ENCODE assay signal across 8 cellular contexts in the genomic region with DNA sequence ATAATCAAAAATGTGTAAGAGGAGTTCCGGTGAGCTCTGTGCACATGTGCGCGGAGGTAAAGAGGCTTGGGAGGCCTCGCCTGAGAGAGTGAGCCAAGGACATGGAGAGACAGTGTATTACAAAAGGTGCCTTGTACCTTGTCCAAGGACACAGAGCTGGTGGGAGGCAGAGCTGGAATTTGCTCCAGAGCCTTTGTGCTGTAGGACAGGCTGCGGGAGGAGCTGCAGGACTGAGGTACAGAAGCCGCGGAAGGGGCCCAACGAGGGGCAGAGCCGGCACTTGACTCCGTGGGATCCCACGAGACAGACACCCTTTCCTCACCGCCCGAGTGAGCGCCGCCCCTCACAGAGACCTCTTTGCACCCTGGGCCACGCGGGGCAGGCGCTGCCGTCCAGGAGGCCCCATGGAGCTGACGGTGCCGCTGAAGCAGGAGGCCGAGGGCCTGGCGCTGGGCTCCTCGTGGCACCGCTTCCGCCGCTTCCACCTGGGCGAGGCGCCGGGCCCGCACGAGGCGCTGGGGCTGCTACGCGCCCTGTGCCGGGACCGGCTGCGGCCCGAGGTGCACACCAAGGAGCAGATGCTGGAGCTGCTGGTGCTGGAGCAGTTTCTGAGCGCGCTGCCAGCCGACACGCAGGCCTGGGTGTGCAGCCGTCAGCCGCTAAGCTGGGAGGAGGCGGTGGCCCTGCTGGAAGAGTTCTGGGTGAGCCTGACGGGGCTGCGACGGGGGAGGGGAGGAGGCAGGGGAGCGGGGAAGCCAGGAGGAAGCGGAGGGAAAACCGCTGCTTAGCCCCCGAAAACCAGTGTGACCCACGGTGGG.
DNase-seq lines count a peak whose midpoint lies in the region; ATAC-seq and TF ChIP-seq lines count a peak whose summit lies in the region.

No MANE protein-coding gene starts in this region.

- CTCF ChIA-PET in AG04450 (lab: Charles Lee) = interaction anchor here (0.6 kb wide), 1 partner anchor 74 kb away, joined by 3 read pairs; no protein-coding TSS in a partner anchor

- no peaks in the 10 kb centered on the region for H3K4me1 ChIP-seq in endocrine pancreas (ENCODE audit: control insufficient read depth, insufficient read depth, low read length)
- H3K4me1 ChIP-seq in transverse colon = peaks cover 0 to 7% (median 2%) of the 10 kb centered on the region in 4 donors

- ATAC-seq in HG03460 (IDR thresholded peaks at IDR 0.05; ENCODE audit: unreplicated experiment) = no peak
- no peak for ATAC-seq in HG02588 (IDR thresholded peaks at IDR 0.05; ENCODE audit: unreplicated experiment)
- ATAC-seq in left colon = no peak

- in situ Hi-C loops in transverse colon (cut with MboI; ENCODE audit: low pct_ligation_motif_present in 1 of 4, low pct_unique_long_range_greater_than_20kb in 1 of 4, low sequenced_read_pairs in 3 of 4) = no loop called here

- intact Hi-C loops in transverse colon (cut with DNase I; ENCODE audit: low total_unique reads) (no loop called here), left colon (cut with DNase I, micrococcal nuclease) (no loop called here)

- no peak for DNase-seq in AG04450 (ENCODE audit: low read depth, low spot score)
- DNase-seq in NCI-H2029 (lab: John Stamatoyannopoulos, UW) = peak; percentile 19
- peak; percentile 33 for DNase-seq in mucosa of gallbladder (ENCODE audit: low spot score)
- no peak for DNase-seq in transverse colon
- no peak for DNase-seq in left colon

- no peak for TF ChIP-seq EP300 in transverse colon (IDR thresholded peaks at IDR 0.05; ENCODE audit: low read depth)

- H3K9ac ChIP-seq in endocrine pancreas (ENCODE audit: control insufficient read depth, insufficient read depth, low read length) = peak overlapping the region; percentile 90

- H3K36me3 ChIP-seq in endocrine pancreas (ENCODE audit: control insufficient read depth, insufficient read depth, low read length) (no peaks in the 10 kb centered on the region), transverse colon (no peaks in the 10 kb centered on the region)

- POLR2A ChIA-PET in AG04450 (lab: Yijun Ruan, JAX) = interaction anchor here (0.7 kb wide), 1 partner anchor 387 kb away, joined by 6 read pairs; no protein-coding TSS in a partner anchor

- TF ChIP-seq POLR2A in transverse colon (IDR thresholded peaks at IDR 0.05) = no peak

- peak overlapping the region; percentile 31; the same call in 1 of the 2 replicates for H3K4me3 ChIP-seq in AG04450 (ENCODE audit: low read depth, low read length)
- peak overlapping the region; percentile 64 for H3K4me3 ChIP-seq in endocrine pancreas (ENCODE audit: control insufficient read depth, insufficient read depth, low read length)
- H3K4me3 ChIP-seq in transverse colon = peak overlapping the region in 2 of 4 donors; percentile 23 to 25

- 72 to 89% methylated on average over 4 to 54 of the region's 54 CpGs for WGBS in transverse colon (ENCODE audit: low coverage in 1 of 2), 2 donors

- no peaks in the 10 kb centered on the region for H3K27me3 ChIP-seq in AG04450 (ENCODE audit: control insufficient read depth, insufficient read depth, low read length)
- H3K27me3 ChIP-seq in endocrine pancreas (ENCODE audit: control insufficient read depth, insufficient read depth, low read length) = no peaks in the 10 kb centered on the region
- H3K27me3 ChIP-seq in transverse colon = no peaks in the 10 kb centered on the region

- no peak overlapping the region for H3K27ac ChIP-seq in AG04450 (ENCODE audit: low read depth, low read length)
- H3K27ac ChIP-seq in transverse colon = no peak overlapping the region

- TF ChIP-seq CTCF in AG04450 (IDR thresholded peaks at IDR 0.05; ENCODE audit: low read depth, low read length) (no peak), transverse colon (IDR thresholded peaks at IDR 0.05) (no peak)

- H3K9me3 ChIP-seq in AG04450 (ENCODE audit: control insufficient read depth, insufficient read depth, low read length) = peaks cover 3% of the 10 kb centered on the region; the same call in 1 of the 2 replicates
- H3K9me3 ChIP-seq in endocrine pancreas (ENCODE audit: control insufficient read depth, low read length) = no peaks in the 10 kb centered on the region
- no peaks in the 10 kb centered on the region for H3K9me3 ChIP-seq in transverse colon

Comparison
In these comparisons a context has a peak if more than half of its experiments do, and no peak if none do; other contexts are left out.
1. DNase-seq: peak in NCI-H2029 (single experiment) and mucosa of gallbladder (single experiment); none in AG04450 (single experiment), transverse colon (single experiment) and left colon (0 of 2).